ENCODE assay signal across 8 cellular contexts in the genomic region with DNA sequence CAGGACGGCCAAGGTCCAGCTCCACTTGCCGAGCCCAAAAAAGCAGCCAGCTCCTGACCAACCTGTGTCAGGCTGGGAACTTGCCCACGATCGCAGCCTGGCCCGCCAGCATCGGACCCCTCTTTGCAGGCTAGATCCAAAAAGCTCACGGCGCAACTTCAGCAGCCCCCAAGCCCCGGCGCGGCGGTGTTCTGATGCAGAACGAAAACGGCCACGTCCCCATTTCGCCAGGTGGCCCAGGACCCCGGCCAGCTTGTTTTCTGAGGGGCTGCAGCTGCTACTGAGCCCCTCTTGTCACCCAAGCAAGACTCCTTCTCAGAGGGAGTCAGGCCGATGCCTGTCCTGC. TPM values are rescaled to one million over a fixed set of nuclear protein-coding genes. Genes with fewer than 3 reads are reported as not detected.
A peak's percentile ranks its signal among the peaks of the same experiment; 100 is the strongest.
DNase-seq lines count a peak whose midpoint lies in the region; ATAC-seq and TF ChIP-seq lines count a peak whose summit lies in the region.

No MANE protein-coding gene starts in this region.

- H3K79me2 ChIP-seq in OCI-LY7 (ENCODE audit: insufficient read depth, low read depth, low read length) = peaks cover 62% of the 10 kb centered on the region

- no peak overlapping the region for H2AFZ ChIP-seq in OCI-LY7 (ENCODE audit: low read length)

- H3K4me1 ChIP-seq in CD4-positive, CD25-positive, alpha-beta regulatory T cell (ENCODE audit: control insufficient read depth, insufficient read depth, low read length, poor library complexity, severe bottlenecking) = peaks cover 59% of the 10 kb centered on the region
- H3K4me1 ChIP-seq in OCI-LY7 (ENCODE audit: insufficient read depth, low read length, poor library complexity, severe bottlenecking) (peaks cover 51% of the 10 kb centered on the region), neutrophil (ENCODE audit: control insufficient read depth in 1 of 2, insufficient read depth in 1 of 2, low read depth in 1 of 2, low read length in 1 of 2) (peaks cover 35 to 59% of the 10 kb centered on the region in 2 experiments)

- TF ChIP-seq CTCF in OCI-LY7 (conservative IDR thresholded peaks at IDR 0.05; ENCODE audit: low read length) = no peak
- TF ChIP-seq CTCF in epithelial cell of esophagus (IDR thresholded peaks at IDR 0.05; ENCODE audit: insufficient read depth, low read depth, low read length, missing control alignments) = no peak
- TF ChIP-seq CTCF in neutrophil (IDR thresholded peaks at IDR 0.05) = no peak

- peaks cover 13% of the 10 kb centered on the region for H3K27me3 Mint-ChIP-seq in CD4-positive, CD25-positive, alpha-beta regulatory T cell

- H3K36me3 ChIP-seq in CD4-positive, CD25-positive, alpha-beta regulatory T cell (ENCODE audit: control insufficient read depth, insufficient read depth, low read length) = no peaks in the 10 kb centered on the region
- H3K36me3 ChIP-seq in OCI-LY7 (ENCODE audit: insufficient read depth, low read length) (peaks cover 50% of the 10 kb centered on the region), neutrophil (peaks cover 8% of the 10 kb centered on the region)

- no TSS peak for BruUV-seq in OCI-LY7 (replicated peaks; lab: Mats Ljungman, UMichigan)

- H3K27me3 ChIP-seq in CD4-positive, CD25-positive, alpha-beta regulatory T cell (ENCODE audit: control insufficient read depth, insufficient read depth, low read length) = no peaks in the 10 kb centered on the region
- no peaks in the 10 kb centered on the region for H3K27me3 ChIP-seq in neutrophil

- no peaks in the 10 kb centered on the region for H3K36me3 Mint-ChIP-seq in CD4-positive, CD25-positive, alpha-beta regulatory T cell

- H3K27ac ChIP-seq in CD4-positive, CD25-positive, alpha-beta regulatory T cell (ENCODE audit: insufficient read depth, low read length, poor library complexity, severe bottlenecking) = peak overlapping the region; percentile 98
- H3K27ac ChIP-seq in OCI-LY7 (ENCODE audit: low read depth, low read length, poor library complexity, severe bottlenecking) = peak overlapping the region; percentile 76
- peak overlapping the region; percentile 92 for H3K27ac ChIP-seq in neutrophil

- H3K9me3 Mint-ChIP-seq in CD4-positive, CD25-positive, alpha-beta regulatory T cell = no peaks in the 10 kb centered on the region

- intact Hi-C loops in OCI-LY7 (cut with micrococcal nuclease; ENCODE audit: unreplicated experiment) = no loop called here
- intact Hi-C loops in sciatic nerve (cut with DNase I) = no loop called here

- H3K4me3 Mint-ChIP-seq in CD4-positive, CD25-positive, alpha-beta regulatory T cell = peak overlapping the region; percentile 88 to 95 (median 94)

- H3K9me2 ChIP-seq in OCI-LY7 (ENCODE audit: insufficient read depth, low read length) = no peaks in the 10 kb centered on the region

- H3K4me3 ChIP-seq in CD4-positive, CD25-positive, alpha-beta regulatory T cell (ENCODE audit: low read depth, low read length) = peak overlapping the region; percentile 65
- H3K4me3 ChIP-seq in OCI-LY7 (ENCODE audit: low read depth, low read length, poor library complexity, severe bottlenecking) (peak overlapping the region; percentile 96), epithelial cell of esophagus (ENCODE audit: low read length) (peak overlapping the region; percentile 94), neutrophil (ENCODE audit: low read depth in 1 of 2, low read length in 1 of 2) (peak overlapping the region; percentile 77 to 86)

- peak overlapping the region; percentile 94 for H3K4me2 ChIP-seq in OCI-LY7 (ENCODE audit: low read length)

- peaks cover 10% of the 10 kb centered on the region for H4K20me1 ChIP-seq in OCI-LY7 (ENCODE audit: insufficient read depth, low read length)

- CTCF ChIA-PET in OCI-LY7 (lab: Charles Lee; ENCODE audit: unreplicated experiment) = no interaction called here

- H3K27ac Mint-ChIP-seq in CD4-positive, CD25-positive, alpha-beta regulatory T cell = peak overlapping the region in 2 of 3 donors; percentile 93 to 99

- DNase-seq in CD4-positive, CD25-positive, alpha-beta regulatory T cell = no peak
- no peak for DNase-seq in OCI-LY7 (ENCODE audit: low spot score)
- DNase-seq in epithelial cell of esophagus (ENCODE audit: low read depth) = no peak
- DNase-seq in NCI-H510A (lab: John Stamatoyannopoulos, UW) = no peak
- DNase-seq in sciatic nerve (ENCODE audit: low spot score) = no peak
- DNase-seq in iPS-NIHi11 (ENCODE audit: low spot score) = no peak

- H3K9me3 ChIP-seq in CD4-positive, CD25-positive, alpha-beta regulatory T cell (ENCODE audit: control insufficient read depth in 2 of 2, low read length in 2 of 2) = no peaks in the 10 kb centered on the region
- H3K9me3 ChIP-seq in OCI-LY7 (ENCODE audit: low read length) (no peaks in the 10 kb centered on the region), neutrophil (no peaks in the 10 kb centered on the region)

- ATAC-seq in CD4-positive, CD25-positive, alpha-beta regulatory T cell (ENCODE audit: low read depth in 2 of 2) = no peak
- ATAC-seq in sciatic nerve = no peak
- ATAC-seq in HG02870 (IDR thresholded peaks at IDR 0.05; ENCODE audit: unreplicated experiment) = no peak

- H3K4me1 Mint-ChIP-seq in CD4-positive, CD25-positive, alpha-beta regulatory T cell = peaks cover 0 to 53% (median 17%) of the 10 kb centered on the region in 4 donors

- POLR2A ChIA-PET in OCI-LY7 (lab: Charles Lee) = interaction anchor here (0.5 to 0.6 kb wide), 2 partner anchors 13 to 171 kb away, joined by 3 read pairs; no protein-coding TSS in a partner anchor

RNA-seq across cellular contexts. Expression of a gene that starts 1.3 kb away (rescaled TPM):
- total RNA-seq in CD4-positive, CD25-positive, alpha-beta regulatory T cell = 339 TPM
- polyA plus RNA-seq in CD4-positive, CD25-positive, alpha-beta regulatory T cell = 10 to 100 TPM; 51.6 to 67.1 (median 54.2) TPM
- 131 and 169 TPM in 2 replicates for total RNA-seq in OCI-LY7 (2014; rRNA removed; shearing (Covaris generic))
- 195 and 204 TPM in 2 replicates for total RNA-seq in OCI-LY7 (2022)
- total RNA-seq in sciatic nerve = 146 TPM

RNA-seq across cellular contexts. Expression of a gene that starts 1.7 kb away (rescaled TPM):
- total RNA-seq in CD4-positive, CD25-positive, alpha-beta regulatory T cell = not detected
- polyA plus RNA-seq in CD4-positive, CD25-positive, alpha-beta regulatory T cell = not detected
- not detected in 2 replicates for total RNA-seq in OCI-LY7 (2014; rRNA removed; shearing (Covaris generic))
- total RNA-seq in OCI-LY7 (2022) (not detected in 2 replicates), sciatic nerve (not detected)

RNA-seq across cellular contexts. Expression of a gene that starts 6.8 kb away (rescaled TPM):
- total RNA-seq in CD4-positive, CD25-positive, alpha-beta regulatory T cell = 397 TPM
- 100 to 1,000 TPM; 378 to 426 (median 401) TPM for polyA plus RNA-seq in CD4-positive, CD25-positive, alpha-beta regulatory T cell
- total RNA-seq in OCI-LY7 (2014; rRNA removed; shearing (Covaris generic)) = 51.5 and 73.7 TPM in 2 replicates
- 126 and 127 TPM in 2 replicates for total RNA-seq in OCI-LY7 (2022)
- 120 TPM for total RNA-seq in sciatic nerve

RNA-seq across cellular contexts. Expression of a gene that starts 19.4 kb away (rescaled TPM):
- not detected for total RNA-seq in CD4-positive, CD25-positive, alpha-beta regulatory T cell
- polyA plus RNA-seq in CD4-positive, CD25-positive, alpha-beta regulatory T cell = not detected
- 0.05 TPM in 1 of 2 replicates, not detected in the other for total RNA-seq in OCI-LY7 (2014; rRNA removed; shearing (Covaris generic))
- total RNA-seq in OCI-LY7 (2022) (not detected in 2 replicates), sciatic nerve (not detected)

RNA-seq across cellular contexts. Expression of a gene that starts 20.3 kb away (rescaled TPM):
- 161 TPM for total RNA-seq in CD4-positive, CD25-positive, alpha-beta regulatory T cell
- 10 to 100 TPM in 1 of 4 donors, 1 to 10 TPM in 3; 3.4 to 13.3 (median 6.9) TPM for polyA plus RNA-seq in CD4-positive, CD25-positive, alpha-beta regulatory T cell
- total RNA-seq in OCI-LY7 (2014; rRNA removed; shearing (Covaris generic)) = 22.5 and 43.3 TPM in 2 replicates
- total RNA-seq in OCI-LY7 (2022) (66.6 and 74.4 TPM in 2 replicates), sciatic nerve (17.3 TPM)
